In the genomic region with DNA sequence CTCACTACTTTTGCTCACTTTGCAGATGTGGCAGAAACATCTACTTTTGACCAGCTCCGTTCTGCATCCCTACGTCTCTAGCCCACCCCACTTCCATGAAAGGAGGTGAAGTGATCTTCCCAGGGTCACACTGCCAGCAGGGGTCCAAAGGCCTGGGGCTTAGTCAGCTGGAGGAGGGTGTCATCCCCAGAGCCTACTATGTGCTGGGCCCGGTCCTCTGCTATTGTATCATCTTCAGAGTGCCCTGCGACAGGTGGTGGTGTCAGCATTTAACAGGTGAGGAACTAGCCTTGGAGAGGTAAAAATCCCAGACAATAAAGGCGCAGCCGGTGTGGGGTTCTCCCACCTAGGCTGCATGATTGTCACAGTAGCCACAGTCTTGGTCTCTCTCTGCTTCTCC, we compare ENCODE assay signal across 23 cellular contexts. TPM values are rescaled to one million over a fixed set of nuclear protein-coding genes. Genes with fewer than 3 reads are reported as not detected.
"Had no signal": no experiment of that assay in that cellular context is flagged by ENCODE, and none has a peak within 500 bp of the region (broad histone marks: within the 10 kb centered on the region; RNA-seq: fewer than 3 reads in every experiment).

No MANE protein-coding gene starts in this region.

- H3K27ac ChIP-seq: KMS-11, RWPE1, SJCRH30 had no signal

- H3K4me3 ChIP-seq: SJCRH30 had no signal

- H3K4me2 ChIP-seq: KMS-11 had no signal

- H3K36me3 ChIP-seq: SJCRH30 had no signal

- DNase-seq: IMR-90, Kasumi-1, MM.1S, NCI-H1092 treated with DMSO at 0.1 percent for 48 hours, NCI-H1436, NCI-H1694, NCI-H187 treated with DMSO at 0.1 percent for 48 hours, NCI-H2029 treated with DMSO at 0.1 percent for 48 hours, NCI-H2171 treated with DMSO at 0.1 percent for 48 hours, NCI-H345, NCI-H446 treated with DMSO at 0.1 percent for 48 hours, NCI-H510A treated with DMSO at 0.1 percent for 48 hours, NCI-H526, NCI-H82, PC-3, SHP77 treated with DMSO at 0.1 percent for 48 hours, SJCRH30, T-helper 1 cell had no signal

- H3K9me3 ChIP-seq: SJCRH30 had no signal

- H3K9ac ChIP-seq: KMS-11 had no signal

RNA-seq across cellular contexts. Expression of a gene that starts 5.6 kb away (rescaled TPM):
- total RNA-seq: IMR-90, M059J, OCI-LY7, PC-3, Right ventricle myocardium inferior, SJCRH30 had no signal
- polyA plus RNA-seq: IMR-90 had no signal

RNA-seq across cellular contexts. Expression of a gene that starts 12.7 kb away (rescaled TPM):
- total RNA-seq: IMR-90, M059J, OCI-LY7, Right ventricle myocardium inferior, SJCRH30 had no signal
- polyA plus RNA-seq: IMR-90 had no signal

RNA-seq across cellular contexts. Expression of a gene that starts 46.2 kb away (rescaled TPM):
- total RNA-seq: OCI-LY7, Right ventricle myocardium inferior had no signal
